ENCODE assay signal across 13 cellular contexts in the genomic region with DNA sequence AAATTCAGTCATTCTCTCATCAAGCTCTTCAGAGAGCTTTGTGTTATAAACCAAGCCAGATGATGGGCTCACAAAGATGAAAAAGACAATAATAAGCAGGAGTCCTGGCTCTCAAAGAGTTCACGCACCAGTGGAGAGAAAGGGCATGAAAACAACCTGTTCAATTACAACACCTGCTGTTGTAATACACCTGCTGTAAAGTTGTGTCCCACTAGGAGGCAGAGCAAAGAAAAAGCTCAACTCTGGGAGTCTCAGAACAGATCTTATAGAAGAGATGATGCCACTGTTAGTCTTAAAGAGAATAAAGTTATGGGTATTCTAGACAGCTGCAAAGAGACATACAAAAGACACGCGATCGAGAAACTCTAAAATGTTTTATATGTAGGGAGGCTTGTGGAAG.
DNase-seq lines count a peak whose midpoint lies in the region; ATAC-seq and TF ChIP-seq lines count a peak whose summit lies in the region.
"Had no signal": no experiment of that assay in that cellular context is flagged by ENCODE, and none has a peak within 500 bp of the region (broad histone marks: within the 10 kb centered on the region; RNA-seq: fewer than 3 reads in every experiment).

No MANE protein-coding gene starts in this region.

- no peak overlapping the region for H3K4me3 Mint-ChIP-seq in H9
- H3K4me3 Mint-ChIP-seq in neural progenitor cell: no peak overlapping the region
- H3K4me3 Mint-ChIP-seq: activated naive CD8-positive, alpha-beta T cell treated with anti-CD3 and anti-CD28 coated beads for 36 hours; CD4-positive, alpha-beta T cell had no signal

- H3K9me3 Mint-ChIP-seq in H9 (peaks cover 7 to 12% of the 10 kb centered on the region in 2 experiments), neural progenitor cell (peaks cover 26% of the 10 kb centered on the region)

- H3K4ac ChIP-seq in H9 (ENCODE audit: low read depth, low read length): no peak overlapping the region

- H3K27me3 Mint-ChIP-seq in H9 (ENCODE audit: low read depth): no peaks in the 10 kb centered on the region
- peaks cover 2% of the 10 kb centered on the region for H3K27me3 Mint-ChIP-seq in neural progenitor cell (ENCODE audit: insufficient read depth, low read depth)

- no peaks in the 10 kb centered on the region for H3K79me2 ChIP-seq in H9 (ENCODE audit: insufficient read depth, low read length)
- H3K79me2 ChIP-seq in neural progenitor cell (ENCODE audit: low read depth): no peaks in the 10 kb centered on the region

- H3K9ac ChIP-seq in H9 (ENCODE audit: extremely low read depth, insufficient read length, low read length): no peak overlapping the region
- no peak overlapping the region for H3K9ac ChIP-seq in neural progenitor cell

- DNase-seq in H9 (no peak), NCI-H2171 (lab: John Stamatoyannopoulos, UW) (peak; percentile 83), WERI-Rb-1 (peak; percentile 42), neural progenitor cell (ENCODE audit: low spot score) (peak; percentile 14), DMS153 (lab: John Stamatoyannopoulos, UW) (no peak), heart right ventricle (no peak)
- DNase-seq: activated naive CD8-positive, alpha-beta T cell treated with anti-CD3 and anti-CD28 coated beads for 36 hours; CD4-positive, alpha-beta T cell; KBM-7; left ventricle myocardium superior had no signal

- H4K8ac ChIP-seq in H9 (replicated peaks; ENCODE audit: insufficient read length, low read depth, low read length): no peak overlapping the region

- H4K20me1 ChIP-seq in H9 (ENCODE audit: control insufficient read depth, insufficient read depth, insufficient read length) (no peaks in the 10 kb centered on the region), neural progenitor cell (ENCODE audit: low read depth) (no peaks in the 10 kb centered on the region)

- H3K9me3 ChIP-seq in H9 (ENCODE audit: control insufficient read depth, low read depth, low read length) (no peaks in the 10 kb centered on the region), WERI-Rb-1 (ENCODE audit: severe bottlenecking) (peaks cover 4% of the 10 kb centered on the region), neural progenitor cell (ENCODE audit: low read depth) (peaks cover 9% of the 10 kb centered on the region), heart right ventricle (peaks cover 0 to 20% (median 0%) of the 10 kb centered on the region in 11 donors)
- H3K9me3 ChIP-seq: SJSA1 had no signal

- no peak overlapping the region for H3K4me3 ChIP-seq in WERI-Rb-1 (ENCODE audit: low read depth, low read length)
- H3K4me3 ChIP-seq in neural progenitor cell: no peak overlapping the region
- no peak overlapping the region for H3K4me3 ChIP-seq in heart right ventricle
- H3K4me3 ChIP-seq: SJSA1, smooth muscle cell had no signal

- no peak overlapping the region for H3T11ph ChIP-seq in H9 (ENCODE audit: low read length)

- no peak overlapping the region for H4K91ac ChIP-seq in H9 (ENCODE audit: insufficient read length, low read depth, low read length)

- no peak overlapping the region for H2BK20ac ChIP-seq in H9 (ENCODE audit: low read depth, low read length, poor library complexity, severe bottlenecking)

- no peak overlapping the region for H3K18ac ChIP-seq in H9 (ENCODE audit: insufficient read length, low read depth, low read length)

- H3K27ac ChIP-seq in H9 (ENCODE audit: insufficient read length, low read depth, low read length): no peak overlapping the region
- H3K27ac ChIP-seq in WERI-Rb-1: peak overlapping the region; percentile 8; the same call in 1 of the 2 replicates
- no peak overlapping the region for H3K27ac ChIP-seq in neural progenitor cell
- no peak overlapping the region for H3K27ac ChIP-seq in heart right ventricle
- H3K27ac ChIP-seq: SJSA1 had no signal

- TF ChIP-seq CTCF in H9 (conservative IDR thresholded peaks at IDR 0.05): peak; percentile 66
- peak; percentile 46; the same call in 1 of the 2 replicates for TF ChIP-seq CTCF in WERI-Rb-1 (IDR thresholded peaks at IDR 0.05; ENCODE audit: low read depth, low read length)
- peak; percentile 39 for TF ChIP-seq CTCF in neural progenitor cell (IDR thresholded peaks at IDR 0.05)
- no peak for TF ChIP-seq CTCF in heart right ventricle (IDR thresholded peaks at IDR 0.05)

- H3K4me1 ChIP-seq in H9 (ENCODE audit: insufficient read depth, low read length) (peaks cover 3% of the 10 kb centered on the region; the same call in 1 of the 2 replicates), neural progenitor cell (peaks cover 32% of the 10 kb centered on the region), heart right ventricle (no peaks in the 10 kb centered on the region)
- H3K4me1 ChIP-seq: SJSA1 had no signal

- no peak overlapping the region for H2AK5ac ChIP-seq in H9 (ENCODE audit: insufficient read length, low read length)

- ATAC-seq in heart right ventricle (no peak), HG03108 (IDR thresholded peaks at IDR 0.05; ENCODE audit: unreplicated experiment) (no peak)
- ATAC-seq: left ventricle myocardium superior had no signal

- H3K4me1 Mint-ChIP-seq in H9 (peaks cover 20 to 26% of the 10 kb centered on the region in 2 experiments), neural progenitor cell (peaks cover 13% of the 10 kb centered on the region)

- H3K27ac Mint-ChIP-seq in H9 (peak overlapping the region in 1 of 3 experiments; percentile 9; a peak in 1 of 7 replicates), neural progenitor cell (no peak overlapping the region)
- H3K27ac Mint-ChIP-seq: activated naive CD8-positive, alpha-beta T cell treated with anti-CD3 and anti-CD28 coated beads for 36 hours; CD4-positive, alpha-beta T cell had no signal

- H3K27me3 ChIP-seq in H9 (ENCODE audit: insufficient read depth, low read length) (no peaks in the 10 kb centered on the region), WERI-Rb-1 (ENCODE audit: insufficient read depth, low read depth, severe bottlenecking) (no peaks in the 10 kb centered on the region), neural progenitor cell (no peaks in the 10 kb centered on the region), heart right ventricle (peaks cover 0 to 20% (median 9%) of the 10 kb centered on the region in 7 donors)
- H3K27me3 ChIP-seq: SJSA1 had no signal

- H2AFZ ChIP-seq in H9 (ENCODE audit: low read length) (no peak overlapping the region), neural progenitor cell (replicated peaks) (peak overlapping the region; percentile 15)

- intact Hi-C loops in heart right ventricle (cut with DNase I): no loop called here

- no peak overlapping the region for H2BK15ac ChIP-seq in H9 (ENCODE audit: low read depth, low read length)

- no peak overlapping the region for H3K56ac ChIP-seq in H9 (ENCODE audit: insufficient read length, low read depth, low read length)

- no peak overlapping the region for H2BK12ac ChIP-seq in H9 (ENCODE audit: insufficient read length, low read depth, low read length)

- H3F3A ChIP-seq in neural progenitor cell (ENCODE audit: low read depth): peaks cover 11% of the 10 kb centered on the region

- peaks cover 3 to 13% (median 5%) of the 10 kb centered on the region in 3 experiments; a peak in 6 of 7 replicates for H3K36me3 Mint-ChIP-seq in H9 (ENCODE audit: insufficient read depth in 1 of 3, low read depth in 3 of 3)
- H3K36me3 Mint-ChIP-seq in neural progenitor cell: peaks cover 2% of the 10 kb centered on the region
- H3K36me3 Mint-ChIP-seq: activated naive CD8-positive, alpha-beta T cell treated with anti-CD3 and anti-CD28 coated beads for 36 hours had no signal

- WGBS in H9 (ENCODE audit: extremely low coverage, insufficient read length, low lambda C conversion rate): no CpG with 5 or more reads among the region's 4 CpGs
- WGBS in heart right ventricle, 2 donors: 77 to 84% methylated on average over 4 of the region's 4 CpGs

- no peaks in the 10 kb centered on the region for H3K36me3 ChIP-seq in WERI-Rb-1
- peaks cover 7% of the 10 kb centered on the region for H3K36me3 ChIP-seq in neural progenitor cell
- no peaks in the 10 kb centered on the region for H3K36me3 ChIP-seq in heart right ventricle
- H3K36me3 ChIP-seq: SJSA1 had no signal

- no peaks in the 10 kb centered on the region for H3K79me1 ChIP-seq in H9 (ENCODE audit: insufficient read depth, low read depth, low read length, poor library complexity, severe bottlenecking)

- no peak overlapping the region for H3K14ac ChIP-seq in H9 (ENCODE audit: insufficient read depth, low read length)

- no peak overlapping the region for H4K5ac ChIP-seq in H9 (ENCODE audit: insufficient read length, low read depth, low read length)

- H3K4me2 ChIP-seq in H9 (ENCODE audit: insufficient read depth, insufficient read length, low read length) (no peak overlapping the region), neural progenitor cell (no peak overlapping the region)
- H3K4me2 ChIP-seq: smooth muscle cell had no signal

- no peak overlapping the region for H2BK120ac ChIP-seq in H9 (ENCODE audit: low read depth, low read length, poor library complexity, severe bottlenecking)

- no peak overlapping the region for H3K23ac ChIP-seq in H9 (ENCODE audit: insufficient read length, low read depth, low read length)

- no peaks in the 10 kb centered on the region for H3K23me2 ChIP-seq in H9 (ENCODE audit: insufficient read length, low read depth, low read length, poor library complexity, severe bottlenecking)

- no peak overlapping the region for H2BK5ac ChIP-seq in H9 (ENCODE audit: insufficient read length, low read length)

Comparison
In these comparisons a context has a peak if more than half of its experiments do, and no peak if none do; other contexts are left out.
1. DNase-seq: peak in NCI-H2171 (single experiment), WERI-Rb-1 (single experiment) and neural progenitor cell (single experiment); none in H9 (single experiment), DMS153 (single experiment) and heart right ventricle (0 of 2).
2. CTCF ChIP-seq: peak in H9 (single experiment), WERI-Rb-1 (single experiment) and neural progenitor cell (single experiment); none in heart right ventricle (0 of 9).